Comparison of ENCODE assay signal across 10 cellular contexts in genomic region chr1:30750751-30751291, GRCh38. TPM values are rescaled to one million over a fixed set of nuclear protein-coding genes. Genes with fewer than 3 reads are reported as not detected.
DNase-seq lines count a peak whose midpoint lies in the region; ATAC-seq and TF ChIP-seq lines count a peak whose summit lies in the region.
"Had no signal": no experiment of that assay in that cellular context is flagged by ENCODE, and none has a peak within 500 bp of the region (broad histone marks: within the 10 kb centered on the region; RNA-seq: fewer than 3 reads in every experiment).

No MANE protein-coding gene starts in this region.

- no peaks in the 10 kb centered on the region for H3K9me3 ChIP-seq in right cardiac atrium (ENCODE audit: control insufficient read depth, low read length)
- no peaks in the 10 kb centered on the region for H3K9me3 ChIP-seq in heart right ventricle
- H3K9me3 ChIP-seq in duodenal mucosa (ENCODE audit: control insufficient read depth in 1 of 2, low read length in 2 of 2) = no peaks in the 10 kb centered on the region
- H3K9me3 ChIP-seq in upper lobe of left lung = no peaks in the 10 kb centered on the region
- no peaks in the 10 kb centered on the region for H3K9me3 ChIP-seq in right atrium auricular region

- DNase-seq in right cardiac atrium (peak in 2 of 3 donors; percentile 37 to 40), heart right ventricle (no peak), NCI-H69 (lab: John Stamatoyannopoulos, UW) (peak; percentile 21), upper lobe of left lung (peak in 1 of 2 donors; percentile 24), NCI-H1930 (lab: John Stamatoyannopoulos, UW) (no peak), NCI-H187 (lab: John Stamatoyannopoulos, UW) (no peak), right atrium auricular region (ENCODE audit: low spot score) (no peak)
- DNase-seq: NCI-H187 treated with DMSO at 0.1 percent for 48 hours, nephron progenitor cell had no signal

- H3K4me3 ChIP-seq in right cardiac atrium (ENCODE audit: low read length) = no peak overlapping the region
- H3K4me3 ChIP-seq in heart right ventricle = no peak overlapping the region
- H3K4me3 ChIP-seq in duodenal mucosa (ENCODE audit: low read depth in 1 of 2, low read length in 2 of 2) = no peak overlapping the region
- H3K4me3 ChIP-seq in upper lobe of left lung = no peak overlapping the region
- no peak overlapping the region for H3K4me3 ChIP-seq in right atrium auricular region

- H3K27me3 ChIP-seq in right cardiac atrium (ENCODE audit: control insufficient read depth, insufficient read depth) (no peaks in the 10 kb centered on the region), heart right ventricle (peaks cover 0 to 20% (median 4%) of the 10 kb centered on the region in 7 donors), duodenal mucosa (ENCODE audit: control insufficient read depth in 1 of 2, insufficient read depth in 2 of 2, low read length in 2 of 2) (no peaks in the 10 kb centered on the region), upper lobe of left lung (no peaks in the 10 kb centered on the region), right atrium auricular region (no peaks in the 10 kb centered on the region)

- 76% methylated on average over 10 of the region's 10 CpGs for WGBS in right cardiac atrium
- 78% methylated on average over 10 of the region's 10 CpGs for WGBS in heart right ventricle, 2 donors
- 63 to 68% methylated on average over 3 to 10 of the region's 10 CpGs for WGBS in upper lobe of left lung, 2 donors

- H3K36me3 ChIP-seq in heart right ventricle (peaks cover 0 to 35% (median 0%) of the 10 kb centered on the region in 9 donors), duodenal mucosa (ENCODE audit: control insufficient read depth in 1 of 2, insufficient read depth in 2 of 2, low read length in 2 of 2) (no peaks in the 10 kb centered on the region), upper lobe of left lung (peaks cover 0 to 4% (median 0%) of the 10 kb centered on the region in 4 donors), right atrium auricular region (no peaks in the 10 kb centered on the region)

- TF ChIP-seq POLR2A in upper lobe of left lung (IDR thresholded peaks at IDR 0.05) = no peak

- H3K27ac ChIP-seq in right cardiac atrium (ENCODE audit: low read length) (no peak overlapping the region), heart right ventricle (peak overlapping the region in 1 of 10 donors; percentile 85), duodenal mucosa (ENCODE audit: low read depth, low read length) (peak overlapping the region; percentile 24), upper lobe of left lung (peak overlapping the region; percentile 8 to 94 (median 52)), right atrium auricular region (no peak overlapping the region)

- intact Hi-C loops in right cardiac atrium (cut with DNase I) (no loop called here), heart right ventricle (cut with DNase I) (no loop called here)

- no peak for TF ChIP-seq EP300 in upper lobe of left lung (IDR thresholded peaks at IDR 0.05)

- no peak for TF ChIP-seq CTCF in heart right ventricle (IDR thresholded peaks at IDR 0.05)
- TF ChIP-seq CTCF in upper lobe of left lung (IDR thresholded peaks at IDR 0.05) = no peak
- TF ChIP-seq CTCF in right atrium auricular region (IDR thresholded peaks at IDR 0.05) = no peak

- H3K9ac ChIP-seq in duodenal mucosa (ENCODE audit: low read depth in 1 of 2, low read length in 2 of 2) = no peak overlapping the region

- H3K4me1 ChIP-seq in right cardiac atrium (ENCODE audit: control insufficient read depth, insufficient read depth, low read length) (no peaks in the 10 kb centered on the region), heart right ventricle (peaks cover 0 to 99% (median 0%) of the 10 kb centered on the region in 9 donors), duodenal mucosa (ENCODE audit: control insufficient read depth in 1 of 2, insufficient read depth in 2 of 2, low read length in 2 of 2) (peaks cover 51 to 53% of the 10 kb centered on the region in 2 donors), upper lobe of left lung (peaks cover 29 to 76% (median 64%) of the 10 kb centered on the region in 4 donors), right atrium auricular region (no peaks in the 10 kb centered on the region)

- ATAC-seq in right cardiac atrium (no peak), heart right ventricle (no peak), upper lobe of left lung (ENCODE audit: low FRiP score in 2 of 2) (no peak)

RNA-seq across cellular contexts. Expression of gene LAPTM5, which starts 6.8 kb away (rescaled TPM):
- total RNA-seq in right cardiac atrium = 10 to 100 TPM; 25.4 to 55.1 (median 40.5) TPM
- 14.4 TPM for polyA plus RNA-seq in right cardiac atrium
- 100 to 1,000 TPM in 1 of 10 donors, 10 to 100 TPM in 6, 1 to 10 TPM in 3; 5.9 to 114 (median 12.9) TPM for total RNA-seq in heart right ventricle
- polyA plus RNA-seq in heart right ventricle = 10 to 100 TPM; 13.2 to 33.5 TPM
- 100 to 1,000 TPM; 148 to 624 (median 225) TPM for total RNA-seq in upper lobe of left lung
- 10 to 100 TPM; 17.4 to 62.8 TPM for total RNA-seq in right atrium auricular region

RNA-seq across cellular contexts. Expression of gene MATN1, which starts 27.4 kb away (rescaled TPM):
- not detected for total RNA-seq in right cardiac atrium
- 0.07 TPM for polyA plus RNA-seq in right cardiac atrium
- total RNA-seq in heart right ventricle = not detected
- not detected for polyA plus RNA-seq in heart right ventricle
- total RNA-seq in upper lobe of left lung = under 1 TPM in 1 of 6 donors, not detected in 5; 0.15 TPM
- not detected for total RNA-seq in right atrium auricular region

Comparison
In these comparisons a context has a peak if more than half of its experiments do, and no peak if none do; other contexts are left out.
1. DNase-seq: peak in right cardiac atrium (2 of 3) and NCI-H69 (single experiment); none in heart right ventricle (0 of 2), NCI-H1930 (0 of 2), NCI-H187 (0 of 2) and right atrium auricular region (single experiment).
2. H3K27ac ChIP-seq: peak in duodenal mucosa (single experiment) and upper lobe of left lung (4 of 4); none in right cardiac atrium (single experiment) and right atrium auricular region (0 of 2).